In genomic region chr17:82582709-82583108, GRCh38 we compare ENCODE assay signal across 19 cellular contexts.
DNase-seq lines count a peak whose midpoint lies in the region; ATAC-seq, FAIRE-seq and TF ChIP-seq lines count a peak whose summit lies in the region.
"Had no signal": no experiment of that assay in that cellular context is flagged by ENCODE, and none has a peak within 500 bp of the region (broad histone marks: within the 10 kb centered on the region; RNA-seq: fewer than 3 reads in every experiment).

No MANE protein-coding gene starts in this region.

- POLR2A ChIA-PET in HepG2 (lab: Yijun Ruan, JAX), result no interaction called here

- WGBS in HepG2 (ENCODE audit: low lambda C conversion rate), result 97% methylated on average over 11 of the region's 11 CpGs
- WGBS in right lobe of liver (ENCODE audit: insufficient coverage, low coverage, low lambda C conversion rate, missing lambda C conversion rate), result 91% methylated on average over 11 of the region's 11 CpGs

- no peak overlapping the region for H3K9ac ChIP-seq in HepG2 (ENCODE audit: insufficient read depth, low read depth, low read length)
- H3K9ac ChIP-seq in SK-N-MC (ENCODE audit: insufficient read length), result no peak overlapping the region
- no peak overlapping the region for H3K9ac ChIP-seq in neural cell (ENCODE audit: low read length)
- H3K9ac ChIP-seq: SK-N-SH had no signal

- no peak for TF ChIP-seq CTCF in HepG2 (CRISPR knock-in tag; IDR thresholded peaks at IDR 0.05)
- TF ChIP-seq CTCF in right lobe of liver (IDR thresholded peaks at IDR 0.05), result no peak
- no peak for TF ChIP-seq CTCF in neural cell (IDR thresholded peaks at IDR 0.05; ENCODE audit: poor library complexity, severe bottlenecking)
- TF ChIP-seq CTCF in foreskin keratinocyte (conservative IDR thresholded peaks at IDR 0.05), result no peak
- no peak for TF ChIP-seq CTCF in dorsolateral prefrontal cortex (IDR thresholded peaks at IDR 0.05 in 54 of 56, conservative IDR thresholded peaks at IDR 0.05 in 2 of 56; ENCODE audit: low read depth in 1 of 56, partially characterized antibody in 56 of 56)

- no peak overlapping the region for H2AFZ ChIP-seq in HepG2 (ENCODE audit: low read length)
- no peak overlapping the region for H2AFZ ChIP-seq in neural cell (ENCODE audit: low read depth, low read length)

- CTCF ChIA-PET in HepG2 (lab: Yijun Ruan, JAX; ENCODE audit: low intra/inter-chr PET ratio, low total read pairs), result no interaction called here

- in situ Hi-C loops in HepG2 (cut with HindIII; ENCODE audit: extremely low pct_ligation_motif_present, low pct_unique_long_range_greater_than_20kb), result no loop called here

- H3F3A ChIP-seq in neural cell (ENCODE audit: insufficient read depth, low read length, poor library complexity, severe bottlenecking), result peaks cover 2% of the 10 kb centered on the region

- H3K36me3 ChIP-seq in HepG2 (replicated peaks in 1 of 2; ENCODE audit: control insufficient read depth in 1 of 2, insufficient read depth in 2 of 2, low read length in 2 of 2) (peaks cover 42 to 77% of the 10 kb centered on the region in 2 experiments), right lobe of liver (peaks cover 0 to 49% (median 7%) of the 10 kb centered on the region in 4 donors), SK-N-MC (ENCODE audit: insufficient read depth, low read length) (peaks cover 62% of the 10 kb centered on the region), neural cell (ENCODE audit: insufficient read depth, low read length) (peaks cover 5% of the 10 kb centered on the region)

- no peaks in the 10 kb centered on the region for H3K9me3 ChIP-seq in HepG2 (ENCODE audit: low read length)
- H3K9me3 ChIP-seq in right lobe of liver, result no peaks in the 10 kb centered on the region
- H3K9me3 ChIP-seq in SK-N-MC (ENCODE audit: low read depth, low read length), result no peaks in the 10 kb centered on the region
- no peaks in the 10 kb centered on the region for H3K9me3 ChIP-seq in neural cell (ENCODE audit: low read length)
- H3K9me3 ChIP-seq: SK-N-SH had no signal

- no peak for TF ChIP-seq POLR2A in HepG2 (IDR thresholded peaks at IDR 0.05; ENCODE audit: insufficient read depth in 1 of 2, low read depth in 2 of 2, low read length in 2 of 2)
- no peak for TF ChIP-seq POLR2A in right lobe of liver (IDR thresholded peaks at IDR 0.05)

- DNase-seq in HepG2 (ENCODE audit: low spot score) (no peak), right lobe of liver (no peak), SK-N-MC (ENCODE audit: low read depth, low spot score) (no peak), foreskin keratinocyte (no peak), dorsolateral prefrontal cortex (no peak)
- DNase-seq: C1 segment of cervical spinal cord; CD8-positive, alpha-beta memory T cell; GDM1; HCEC 1CT; NCI-H1105; NCI-H1694 treated with DMSO at 0.1 percent for 48 hours; NCI-H2227 treated with DMSO at 0.1 percent for 48 hours; NCI-H524; NCI-H82; OCI-M1; SHP77; SK-N-SH had no signal

- no TSS peak for BruUV-seq in HepG2 (replicated peaks; lab: Mats Ljungman, UMichigan)

- H3K9me2 ChIP-seq in neural cell (ENCODE audit: insufficient read depth, low read length), result no peaks in the 10 kb centered on the region
- H3K9me2 ChIP-seq: SK-N-SH had no signal

- H3K27ac ChIP-seq in HepG2 (ENCODE audit: extremely low read length, insufficient read depth, low read length) (no peak overlapping the region), right lobe of liver (no peak overlapping the region), SK-N-MC (peak overlapping the region; percentile 50; the same call in 1 of the 2 replicates), neural cell (ENCODE audit: low read length) (peak overlapping the region; percentile 48), foreskin keratinocyte (no peak overlapping the region), dorsolateral prefrontal cortex (peak overlapping the region in 2 of 59 donors; percentile 9 to 10)

- no peak for ATAC-seq in HepG2
- no peak for ATAC-seq in right lobe of liver
- no peak for ATAC-seq in HG03521 (IDR thresholded peaks at IDR 0.05; ENCODE audit: unreplicated experiment)
- no peak for ATAC-seq in foreskin keratinocyte

- no peak overlapping the region for H3K4me3 ChIP-seq in HepG2 (replicated peaks in 1 of 3; ENCODE audit: insufficient read depth in 1 of 3, low read depth in 2 of 3, low read length in 3 of 3)
- no peak overlapping the region for H3K4me3 ChIP-seq in right lobe of liver
- H3K4me3 ChIP-seq in SK-N-MC, result no peak overlapping the region
- no peak overlapping the region for H3K4me3 ChIP-seq in neural cell (ENCODE audit: low read length)
- no peak overlapping the region for H3K4me3 ChIP-seq in dorsolateral prefrontal cortex

- intact Hi-C loops in HepG2 (cut with micrococcal nuclease; ENCODE audit: unreplicated experiment), result no loop called here
- intact Hi-C loops in right lobe of liver (cut with DNase I), result no loop called here
- intact Hi-C loops in dorsolateral prefrontal cortex (cut with DNase I), result no loop called here

- TF ChIP-seq RAD21 in HepG2 (CRISPR knock-in tag; IDR thresholded peaks at IDR 0.05) (no peak), neural cell (conservative IDR thresholded peaks at IDR 0.05) (no peak)

- H3K4me1 ChIP-seq in HepG2 (ENCODE audit: insufficient read depth, low read length), result no peaks in the 10 kb centered on the region
- peaks cover 0 to 4% (median under 1%) of the 10 kb centered on the region in 4 donors for H3K4me1 ChIP-seq in right lobe of liver
- no peaks in the 10 kb centered on the region for H3K4me1 ChIP-seq in foreskin keratinocyte

- peak; percentile 18 for FAIRE-seq in HepG2 (lab: Jason Lieb, UNC)

- no peak overlapping the region for H3K4me2 ChIP-seq in HepG2 (ENCODE audit: low read depth, low read length)
- H3K4me2 ChIP-seq in neural cell (ENCODE audit: low read length), result no peak overlapping the region
- H3K4me2 ChIP-seq: SK-N-SH had no signal

- H4K20me1 ChIP-seq in HepG2 (ENCODE audit: insufficient read depth, low read length), result no peaks in the 10 kb centered on the region
- H4K20me1 ChIP-seq in neural cell (ENCODE audit: insufficient read depth), result no peaks in the 10 kb centered on the region

- H3K79me2 ChIP-seq in HepG2 (ENCODE audit: insufficient read depth, low read length) (peaks cover 16% of the 10 kb centered on the region), neural cell (replicated peaks; ENCODE audit: insufficient read depth, low read length) (no peaks in the 10 kb centered on the region)

- TF ChIP-seq EP300 in HepG2 (IDR thresholded peaks at IDR 0.05; ENCODE audit: low read depth in 2 of 2, low read length in 2 of 2) (no peak), HepG2 (CRISPR knock-in tag; IDR thresholded peaks at IDR 0.05; ENCODE audit: borderline replicate concordance) (no peak), neural cell (conservative IDR thresholded peaks at IDR 0.05; ENCODE audit: poor library complexity, severe bottlenecking) (no peak)

- H3K27me3 ChIP-seq in HepG2 (ENCODE audit: control insufficient read depth in 1 of 2, insufficient read depth in 2 of 2, low read length in 2 of 2) (no peaks in the 10 kb centered on the region), right lobe of liver (no peaks in the 10 kb centered on the region), neural cell (ENCODE audit: insufficient read depth, low read depth, low read length) (no peaks in the 10 kb centered on the region), foreskin keratinocyte (no peaks in the 10 kb centered on the region), dorsolateral prefrontal cortex (no peaks in the 10 kb centered on the region)

TF ChIP-seq in HepG2, 621 proteins besides CTCF, POLR2A, EP300 and RAD21:
- no peak for TF ChIP-seq CEBPG (CRISPR knock-in tag; IDR thresholded peaks at IDR 0.05)

TF ChIP-seq in neural cell, 6 proteins besides CTCF, POLR2A, EP300 and RAD21:
- TF ChIP-seq MXI1 (conservative IDR thresholded peaks at IDR 0.05; ENCODE audit: poor library complexity, severe bottlenecking), result no peak
TF ChIP-seq in neural cell: peak in this region for 0.

Comparison
In these comparisons a context has a peak if more than half of its experiments do, and no peak if none do; other contexts are left out.
1. H3K27ac ChIP-seq: peak in SK-N-MC (single experiment) and neural cell (single experiment); none in HepG2 (single experiment), right lobe of liver (0 of 3) and foreskin keratinocyte (single experiment).